Comparison of ENCODE assay signal across 15 cellular contexts in genomic region chr10:27525819-27526218, GRCh38. TPM values are rescaled to one million over a fixed set of nuclear protein-coding genes. Genes with fewer than 3 reads are reported as not detected.
DNase-seq lines count a peak whose midpoint lies in the region; ATAC-seq and TF ChIP-seq lines count a peak whose summit lies in the region.
"Had no signal": no experiment of that assay in that cellular context is flagged by ENCODE, and none has a peak within 500 bp of the region (broad histone marks: within the 10 kb centered on the region; RNA-seq: fewer than 3 reads in every experiment).

No MANE protein-coding gene starts in this region.

- H3K9me3 ChIP-seq in IMR-90 (ENCODE audit: control insufficient read depth, insufficient read depth, low read length) (no peaks in the 10 kb centered on the region), vagina (no peaks in the 10 kb centered on the region), colonic mucosa (no peaks in the 10 kb centered on the region)
- H3K9me3 ChIP-seq: ascending aorta, transverse colon had no signal

- no peaks in the 10 kb centered on the region; the same call in 1 of the 2 replicates for H3K36me3 ChIP-seq in IMR-90 (ENCODE audit: control insufficient read depth, insufficient read depth, low read length)
- no peaks in the 10 kb centered on the region for H3K36me3 ChIP-seq in vagina
- H3K36me3 ChIP-seq in colonic mucosa = no peaks in the 10 kb centered on the region
- H3K36me3 ChIP-seq: ascending aorta, transverse colon had no signal

- no peak overlapping the region for H2AK5ac ChIP-seq in IMR-90 (ENCODE audit: low read depth, low read length)

- H3K14ac ChIP-seq in IMR-90 (replicated peaks; ENCODE audit: low read depth, low read length) = no peak overlapping the region

- H3K23ac ChIP-seq in IMR-90 (ENCODE audit: low read depth, low read length) = no peak overlapping the region

- H3K9me1 ChIP-seq in IMR-90 (ENCODE audit: insufficient read depth, low read length) = no peaks in the 10 kb centered on the region; the same call in 1 of the 2 replicates

- H3K27ac ChIP-seq in IMR-90 (ENCODE audit: insufficient read depth, low read length) = no peak overlapping the region
- no peak overlapping the region for H3K27ac ChIP-seq in vagina
- no peak overlapping the region for H3K27ac ChIP-seq in colonic mucosa
- H3K27ac ChIP-seq: ascending aorta, parathyroid adenoma, transverse colon had no signal

- no peak for TF ChIP-seq RAD21 in IMR-90 (IDR thresholded peaks at IDR 0.05; ENCODE audit: low read length)

- peaks cover 3% of the 10 kb centered on the region; the same call in 1 of the 2 replicates for H3K4me1 ChIP-seq in IMR-90 (ENCODE audit: control insufficient read depth, insufficient read depth, low read length)
- peaks cover 54% of the 10 kb centered on the region for H3K4me1 ChIP-seq in vagina
- no peaks in the 10 kb centered on the region for H3K4me1 ChIP-seq in colonic mucosa
- H3K4me1 ChIP-seq: parathyroid adenoma had no signal

- TF ChIP-seq POLR2A in IMR-90 (IDR thresholded peaks at IDR 0.05; ENCODE audit: low read depth, low read length) (no peak), vagina (IDR thresholded peaks at IDR 0.05) (no peak)

- H3K79me1 ChIP-seq in IMR-90 (ENCODE audit: low read depth in 1 of 2, low read length in 2 of 2) = peaks cover 11 to 47% of the 10 kb centered on the region in 2 experiments

- H4K5ac ChIP-seq in IMR-90 (ENCODE audit: low read depth, low read length) = no peak overlapping the region

- DNase-seq in AML-193 (lab: John Stamatoyannopoulos, UW) (peak; percentile 62 to 65), IMR-90 (peak; percentile 47), astrocyte of the hippocampus (ENCODE audit: low read depth, low spot score) (peak; percentile 34), left lobe of liver (ENCODE audit: low spot score) (no peak), vagina (ENCODE audit: extremely low spot score in 2 of 2) (no peak), ureter (ENCODE audit: low spot score) (no peak), colonic mucosa (no peak), GM13977 (ENCODE audit: low spot score) (no peak)
- DNase-seq: activated CD8-positive, alpha-beta memory T cell treated with anti-CD3 and anti-CD28 coated beads, Interleukin-2, amount 10 ng/mL, durations not matched to agents 7 days and 5 days; COR-L47; kidney glomerular epithelial cell; NCI-H1092 treated with DMSO at 0.1 percent for 48 hours; transverse colon had no signal

- H3K4me3 ChIP-seq in IMR-90 (ENCODE audit: insufficient read depth, low read depth, low read length) (no peak overlapping the region), vagina (no peak overlapping the region), colonic mucosa (no peak overlapping the region)
- H3K4me3 ChIP-seq: ascending aorta, transverse colon had no signal

- no peak overlapping the region for H3K56ac ChIP-seq in IMR-90 (ENCODE audit: extremely low read depth, insufficient read depth, low read length)

- no peak overlapping the region for H2BK20ac ChIP-seq in IMR-90 (ENCODE audit: low read depth, low read length)

- no peak overlapping the region for H2AFZ ChIP-seq in IMR-90 (replicated peaks; ENCODE audit: low read length, poor library complexity)
- H2AFZ ChIP-seq: parathyroid adenoma had no signal

- no peak for TF ChIP-seq CTCF in IMR-90 (conservative IDR thresholded peaks at IDR 0.05; ENCODE audit: low read depth, low read length)
- no peak for TF ChIP-seq CTCF in vagina (IDR thresholded peaks at IDR 0.05)
- TF ChIP-seq CTCF in colonic mucosa (IDR thresholded peaks at IDR 0.05) = no peak
- no peak for TF ChIP-seq CTCF in GM13977 (IDR thresholded peaks at IDR 0.05; ENCODE audit: extremely low read depth, insufficient read depth, missing control alignments)

- peaks cover 40% of the 10 kb centered on the region for H4K20me1 ChIP-seq in IMR-90 (ENCODE audit: insufficient read depth, low read length)

- no TSS peak for BruUV-seq in IMR-90 (replicated peaks; lab: Mats Ljungman, UMichigan)

- no peak overlapping the region for H2BK5ac ChIP-seq in IMR-90 (ENCODE audit: low read depth, low read length, poor library complexity, severe bottlenecking)

- H3K27me3 ChIP-seq in IMR-90 (ENCODE audit: control insufficient read depth, insufficient read depth, low read length) = no peaks in the 10 kb centered on the region
- H3K27me3 ChIP-seq in vagina = no peaks in the 10 kb centered on the region
- no peaks in the 10 kb centered on the region for H3K27me3 ChIP-seq in colonic mucosa
- H3K27me3 ChIP-seq: ascending aorta, transverse colon had no signal

- dilution Hi-C loops in IMR-90 (cut with HindIII; ENCODE audit: low sequenced_read_pairs, unreplicated experiment) = no loop called here

- CTCF ChIA-PET in IMR-90 (lab: Yijun Ruan, JAX) = no interaction called here

- no peak overlapping the region for H2AK9ac ChIP-seq in IMR-90 (replicated peaks; ENCODE audit: low read depth, low read length, poor library complexity)

- in situ Hi-C loops in IMR-90 (cut with MboI; ENCODE audit: low sequenced_read_pairs) = no loop called here
- in situ Hi-C loops in GM13977 (cut with MboI; ENCODE audit: low pct_unique_long_range_greater_than_20kb, low sequenced_read_pairs, unreplicated experiment) = no loop called here

- H3K4me2 ChIP-seq in IMR-90 (ENCODE audit: low read depth, low read length) = no peak overlapping the region

- H3K18ac ChIP-seq in IMR-90 (ENCODE audit: low read depth, low read length) = no peak overlapping the region

- ATAC-seq in IMR-90 (ENCODE audit: low read depth) (peak; percentile 53), left lobe of liver (peak; percentile 77)
- ATAC-seq: activated CD8-positive, alpha-beta memory T cell treated with anti-CD3 and anti-CD28 coated beads, Interleukin-2, amount 10 ng/mL, durations not matched to agents 7 days and 5 days had no signal

- intact Hi-C loops in IMR-90 (cut with micrococcal nuclease) (loop anchor here (2.0 kb wide), 1 partner anchor 15 kb away; no protein-coding TSS in a partner anchor), vagina (cut with DNase I) (no loop called here), colonic mucosa (cut with DNase I) (no loop called here)

- no peak overlapping the region for H4K8ac ChIP-seq in IMR-90 (ENCODE audit: low read depth in 2 of 2, low read length in 2 of 2)

- POLR2A ChIA-PET in IMR-90 (lab: Charles Lee; ENCODE audit: unreplicated experiment) = no interaction called here

- H4K91ac ChIP-seq in IMR-90 (ENCODE audit: insufficient read depth, low read depth, low read length) = no peak overlapping the region

- H3K9ac ChIP-seq in IMR-90 (ENCODE audit: low read depth, low read length) (no peak overlapping the region), colonic mucosa (ENCODE audit: low read depth in 2 of 2, low read length in 2 of 2) (no peak overlapping the region)
- H3K9ac ChIP-seq: parathyroid adenoma had no signal

- no peak overlapping the region for H2BK15ac ChIP-seq in IMR-90 (ENCODE audit: low read depth, low read length)

- H2BK120ac ChIP-seq in IMR-90 (ENCODE audit: low read depth, low read length) = no peak overlapping the region

- H3K4ac ChIP-seq in IMR-90 (ENCODE audit: low read depth, low read length) = no peak overlapping the region

TF ChIP-seq in IMR-90, 13 proteins besides CTCF, POLR2A, EP300 and RAD21:
- TF ChIP-seq MXI1 (IDR thresholded peaks at IDR 0.05; ENCODE audit: borderline replicate concordance, low read depth, low read length) = no peak

RNA-seq across cellular contexts. Expression of gene RAB18, which starts 21.7 kb away (rescaled TPM):
- total RNA-seq in IMR-90 (2012; rRNA removed) = 17.6 and 53.0 TPM in 2 replicates
- 29.1 and 38.8 TPM in 2 replicates for polyA plus RNA-seq in IMR-90 (2012; rRNA removed)
- polyA plus RNA-seq in IMR-90 (2012; cell fraction: cytosol; rRNA removed) = 1.9 and 2.4 TPM in 2 replicates
- 0.76 and 10.9 TPM in 2 replicates for polyA plus RNA-seq in IMR-90 (2012; cell fraction: nucleus; rRNA removed; ENCODE audit: low replicate concordance)
- total RNA-seq in left lobe of liver = 51.3 TPM
- 34.9 TPM for total RNA-seq in vagina
- total RNA-seq in ureter = 99.3 TPM
- total RNA-seq in colonic mucosa = 100 to 1,000 TPM in 1 of 2 donors, 10 to 100 TPM in 1; 79.2 to 114 TPM

Comparison
In these comparisons a context has a peak if more than half of its experiments do, and no peak if none do; other contexts are left out.
1. DNase-seq: peak in AML-193 (2 of 2), IMR-90 (single experiment) and astrocyte of the hippocampus (single experiment); none in left lobe of liver (single experiment), vagina (0 of 2), ureter (single experiment), colonic mucosa (single experiment) and GM13977 (single experiment).